ENCODE assay signal across 8 cellular contexts in genomic region chr18:3593381-3593903, GRCh38.
DNase-seq lines count a peak whose midpoint lies in the region; ATAC-seq and TF ChIP-seq lines count a peak whose summit lies in the region.

No MANE protein-coding gene starts in this region.

- intact Hi-C loops in activated T-helper 1 cell treated with anti-CD3 and anti-CD28 coated beads, Interleukin-12 subunit alpha, Interleukin-12 subunit beta, Interleukin-2, Interleukin-4 antibody, amounts not matched to agents 30 ng/mL and 10 ng/mL and 1 ng/mL, durations not matched to agents 14 hours and 24 hours and 36 hours (cut with micrococcal nuclease), result loop anchor here (5.0 to 10.0 kb wide), 2 partner anchors 1019 to 1644 kb away; partner anchors contain the start of genes METTL4 and NDC80

- peaks cover 40% of the 10 kb centered on the region for H3K4me1 ChIP-seq in cardiac muscle cell (ENCODE audit: low read depth)

- H3K27me3 ChIP-seq in cardiac muscle cell, result no peaks in the 10 kb centered on the region

- peaks cover 15% of the 10 kb centered on the region for H3K36me3 Mint-ChIP-seq in activated T-helper 1 cell treated with anti-CD3 and anti-CD28 coated beads, Interleukin-12 subunit alpha, Interleukin-12 subunit beta, Interleukin-2, Interleukin-4 antibody, amounts not matched to agents 30 ng/mL and 10 ng/mL and 1 ng/mL, durations not matched to agents 14 hours and 24 hours and 36 hours (ENCODE audit: low read depth)

- H3K4me3 Mint-ChIP-seq in activated T-helper 1 cell treated with anti-CD3 and anti-CD28 coated beads, Interleukin-12 subunit alpha, Interleukin-12 subunit beta, Interleukin-2, Interleukin-4 antibody, amounts not matched to agents 30 ng/mL and 10 ng/mL and 1 ng/mL, durations not matched to agents 14 hours and 24 hours and 36 hours, result peak overlapping the region; percentile 89

- no peaks in the 10 kb centered on the region for H3K9me3 ChIP-seq in cardiac muscle cell (ENCODE audit: low read depth)

- H3K4me1 Mint-ChIP-seq in activated T-helper 1 cell treated with anti-CD3 and anti-CD28 coated beads, Interleukin-12 subunit alpha, Interleukin-12 subunit beta, Interleukin-2, Interleukin-4 antibody, amounts not matched to agents 30 ng/mL and 10 ng/mL and 1 ng/mL, durations not matched to agents 14 hours and 24 hours and 36 hours (ENCODE audit: low read depth), result peaks cover 63% of the 10 kb centered on the region

- H3K27me3 Mint-ChIP-seq in activated T-helper 1 cell treated with anti-CD3 and anti-CD28 coated beads, Interleukin-12 subunit alpha, Interleukin-12 subunit beta, Interleukin-2, Interleukin-4 antibody, amounts not matched to agents 30 ng/mL and 10 ng/mL and 1 ng/mL, durations not matched to agents 14 hours and 24 hours and 36 hours (ENCODE audit: insufficient read depth), result no peaks in the 10 kb centered on the region

- peak; percentile 83 for DNase-seq in AG10803 (ENCODE audit: low read depth)
- DNase-seq in M059J (ENCODE audit: low read depth), result peak; percentile 86
- DNase-seq in activated T-helper 1 cell treated with anti-CD3 and anti-CD28 coated beads, Interleukin-12 subunit alpha, Interleukin-12 subunit beta, Interleukin-2, Interleukin-4 antibody, amounts not matched to agents 30 ng/mL and 10 ng/mL and 1 ng/mL, durations not matched to agents 14 hours and 24 hours and 36 hours (ENCODE audit: low spot score), result no peak
- DNase-seq in cardiac muscle cell (ENCODE audit: low read depth in 1 of 2, low spot score in 1 of 2), result peak in 1 of 2 donors; percentile 81
- DNase-seq in renal cortical epithelial cell (ENCODE audit: low read depth), result peak; percentile 78
- DNase-seq in stimulated activated CD4-positive, alpha-beta T cell treated with anti-CD3 and anti-CD28 coated beads, Interleukin-4, amount 100 ng/mL, for 4 hours, result no peak
- DNase-seq in middle frontal gyrus (ENCODE audit: extremely low spot score, low spot score), result no peak

- no peaks in the 10 kb centered on the region for H3K36me3 ChIP-seq in cardiac muscle cell

- peak overlapping the region; percentile 98 for H3K27ac ChIP-seq in cardiac muscle cell

- H3K9me3 Mint-ChIP-seq in activated T-helper 1 cell treated with anti-CD3 and anti-CD28 coated beads, Interleukin-12 subunit alpha, Interleukin-12 subunit beta, Interleukin-2, Interleukin-4 antibody, amounts not matched to agents 30 ng/mL and 10 ng/mL and 1 ng/mL, durations not matched to agents 14 hours and 24 hours and 36 hours, result no peaks in the 10 kb centered on the region

- ATAC-seq in GM21423 (IDR thresholded peaks at IDR 0.05; ENCODE audit: unreplicated experiment), result peak; percentile 3

- peak overlapping the region; percentile 98 for H3K27ac Mint-ChIP-seq in activated T-helper 1 cell treated with anti-CD3 and anti-CD28 coated beads, Interleukin-12 subunit alpha, Interleukin-12 subunit beta, Interleukin-2, Interleukin-4 antibody, amounts not matched to agents 30 ng/mL and 10 ng/mL and 1 ng/mL, durations not matched to agents 14 hours and 24 hours and 36 hours

- H3K4me3 ChIP-seq in AG10803 (ENCODE audit: low read length) (peak overlapping the region; percentile 81), cardiac muscle cell (peak overlapping the region; percentile 49)

- TF ChIP-seq CTCF in AG10803 (conservative IDR thresholded peaks at IDR 0.05; ENCODE audit: low read length) (no peak), cardiac muscle cell (IDR thresholded peaks at IDR 0.05; ENCODE audit: low read depth, low read length) (no peak)

Comparison
In these comparisons a context has a peak if more than half of its experiments do, and no peak if none do; other contexts are left out.
1. DNase-seq: peak in AG10803 (single experiment), M059J (single experiment) and renal cortical epithelial cell (single experiment); none in activated T-helper 1 cell treated with anti-CD3 and anti-CD28 coated beads, Interleukin-12 subunit alpha, Interleukin-12 subunit beta, Interleukin-2, Interleukin-4 antibody, amounts not matched to agents 30 ng/mL and 10 ng/mL and 1 ng/mL, durations not matched to agents 14 hours and 24 hours and 36 hours (single experiment), stimulated activated CD4-positive, alpha-beta T cell treated with anti-CD3 and anti-CD28 coated beads, Interleukin-4, amount 100 ng/mL, for 4 hours (0 of 2) and middle frontal gyrus (single experiment).